ENCODE assay signal across 28 cellular contexts in the genomic region with DNA sequence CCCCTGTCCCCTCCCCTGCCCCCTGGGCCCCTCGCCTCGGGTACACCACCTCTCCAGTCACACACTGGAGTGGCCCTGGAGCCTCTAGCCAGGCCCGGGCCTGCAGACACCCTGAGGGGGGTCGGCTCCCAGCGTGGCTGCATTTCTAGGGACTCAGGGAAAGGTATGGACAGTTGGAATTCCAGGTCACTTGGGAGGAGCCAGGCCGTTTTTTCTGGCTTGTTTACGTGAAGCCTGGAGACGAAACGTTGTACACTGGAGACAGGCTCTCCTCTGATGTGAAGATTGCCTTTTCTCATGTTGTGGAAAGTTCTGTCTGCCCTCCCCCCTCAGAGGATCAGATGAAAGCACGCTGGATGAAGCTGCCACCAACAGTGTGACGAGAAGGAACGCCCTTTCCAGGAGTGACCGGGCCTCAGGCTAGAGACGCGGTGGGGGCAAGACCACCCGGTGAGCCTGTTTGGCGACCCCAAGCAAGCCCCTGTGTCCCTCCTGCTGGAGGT. TPM values are rescaled to one million over a fixed set of nuclear protein-coding genes. Genes with fewer than 3 reads are reported as not detected.
DNase-seq lines count a peak whose midpoint lies in the region; ATAC-seq and TF ChIP-seq lines count a peak whose summit lies in the region.
"Had no signal": no experiment of that assay in that cellular context is flagged by ENCODE, and none has a peak within 500 bp of the region (broad histone marks: within the 10 kb centered on the region; RNA-seq: fewer than 3 reads in every experiment).

No MANE protein-coding gene starts in this region.

- H3K27ac ChIP-seq in HL-60 (replicated peaks) (peak overlapping the region; percentile 97), osteoblast (ENCODE audit: low read depth, low read length) (no peak overlapping the region)
- H3K27ac ChIP-seq: adrenal gland, coronary artery, SJCRH30 had no signal

- no peak for ATAC-seq in HG03378 (IDR thresholded peaks at IDR 0.05; ENCODE audit: unreplicated experiment)
- ATAC-seq in GM21381 (IDR thresholded peaks at IDR 0.05; ENCODE audit: unreplicated experiment), result no peak
- ATAC-seq: left colon; naive thymus-derived CD8-positive, alpha-beta T cell had no signal

- H3K4me1 ChIP-seq in osteoblast (ENCODE audit: insufficient read depth, low read length), result peaks cover 3% of the 10 kb centered on the region

- H3K36me3 Mint-ChIP-seq in chondrocyte (ENCODE audit: low read depth), result peaks cover 3% of the 10 kb centered on the region

- TF ChIP-seq CTCF in HL-60 (IDR thresholded peaks at IDR 0.05; ENCODE audit: insufficient read depth, low read length), result no peak
- no peak for TF ChIP-seq CTCF in chondrocyte (IDR thresholded peaks at IDR 0.05)
- TF ChIP-seq CTCF in osteoblast (IDR thresholded peaks at IDR 0.05; ENCODE audit: extremely low read depth, low read depth, low read length), result no peak

- peaks cover 12% of the 10 kb centered on the region for H4K20me1 ChIP-seq in osteoblast (ENCODE audit: insufficient read depth, low read length)

- no peak overlapping the region for H3K4me3 ChIP-seq in HL-60 (replicated peaks; ENCODE audit: insufficient read depth, low read length)
- no peak overlapping the region for H3K4me3 ChIP-seq in osteoblast (ENCODE audit: insufficient read depth, low read length)
- H3K4me3 ChIP-seq: adrenal gland, coronary artery, SJCRH30, upper lobe of left lung had no signal

- H3K27me3 ChIP-seq in HL-60 (ENCODE audit: insufficient read depth, poor library complexity, severe bottlenecking) (no peaks in the 10 kb centered on the region), osteoblast (ENCODE audit: insufficient read depth, low read length) (no peaks in the 10 kb centered on the region)
- H3K27me3 ChIP-seq: adrenal gland, SJCRH30, upper lobe of left lung had no signal

- no peak for DNase-seq in HL-60 (ENCODE audit: low read depth in 1 of 2, low spot score in 1 of 2)
- peak; percentile 90 for DNase-seq in chondrocyte (ENCODE audit: low spot score)
- peak; percentile 56 for DNase-seq in retina
- DNase-seq in osteoblast (ENCODE audit: insufficient read length, low spot score, missing footprints), result no peak
- DNase-seq: activated B cell treated with CpG ODN at 0.5 μM for 24 hours; activated CD4-positive, alpha-beta T cell treated with anti-CD3 and anti-CD28 coated beads, Interleukin-2, amount 50 U/mL, for 48 hours; activated effector memory CD4-positive, alpha-beta T cell treated with anti-CD3 and anti-CD28 coated beads, Interleukin-2, amount 50 U/mL, for 16 hours; adrenal gland; DMS79; H9; head of caudate nucleus; KG1; left colon; mesendoderm; naive thymus-derived CD8-positive, alpha-beta T cell; NCI-H1092; NCI-H2029; NCI-H226; NCI-H774; SJCRH30; stimulated activated CD4-positive, alpha-beta T cell treated with anti-CD3 and anti-CD28 coated beads, Interleukin-4, amount 100 ng/mL, for 24 hours; T-helper 2 cell; upper lobe of left lung had no signal

- H3K4me1 Mint-ChIP-seq in chondrocyte (ENCODE audit: low read depth), result peaks cover 3% of the 10 kb centered on the region

- peaks cover 17% of the 10 kb centered on the region for H3K36me3 ChIP-seq in osteoblast (ENCODE audit: insufficient read depth, low read length)

- H3K27me3 Mint-ChIP-seq in chondrocyte (ENCODE audit: low read depth), result no peaks in the 10 kb centered on the region
- H3K27me3 Mint-ChIP-seq: activated B cell treated with CpG ODN at 0.5 μM for 24 hours; stimulated activated naive CD8-positive, alpha-beta T cell treated with anti-CD3 and anti-CD28 coated beads, Interleukin-15, Interleukin-2, amounts not matched to agents 100 ng/mL and 50 ng/mL, for 24 hours had no signal

- H3K9me3 Mint-ChIP-seq in chondrocyte (ENCODE audit: low read depth), result no peaks in the 10 kb centered on the region
- H3K9me3 Mint-ChIP-seq: activated B cell treated with CpG ODN at 0.5 μM for 24 hours; H9; naive thymus-derived CD8-positive, alpha-beta T cell; stimulated activated naive CD8-positive, alpha-beta T cell treated with anti-CD3 and anti-CD28 coated beads, Interleukin-15, Interleukin-2, amounts not matched to agents 100 ng/mL and 50 ng/mL, for 24 hours had no signal

- no peak overlapping the region for H2AFZ ChIP-seq in osteoblast (ENCODE audit: low read length)

- peaks cover under 1% of the 10 kb centered on the region for H3K79me2 ChIP-seq in osteoblast (ENCODE audit: insufficient read depth, low read length)

- no peak overlapping the region for H3K27ac Mint-ChIP-seq in chondrocyte (ENCODE audit: unreplicated experiment)
- H3K27ac Mint-ChIP-seq: activated B cell treated with CpG ODN at 0.5 μM for 24 hours; naive thymus-derived CD8-positive, alpha-beta T cell; stimulated activated naive CD8-positive, alpha-beta T cell treated with anti-CD3 and anti-CD28 coated beads, Interleukin-15, Interleukin-2, amounts not matched to agents 100 ng/mL and 50 ng/mL, for 24 hours had no signal

- no peak overlapping the region for H3K4me2 ChIP-seq in osteoblast (ENCODE audit: insufficient read depth, low read length)

- H3K9me3 ChIP-seq in osteoblast (ENCODE audit: low read depth, low read length), result no peaks in the 10 kb centered on the region
- H3K9me3 ChIP-seq: adrenal gland, SJCRH30, upper lobe of left lung had no signal

- H3K4me3 Mint-ChIP-seq in chondrocyte (ENCODE audit: unreplicated experiment), result no peak overlapping the region
- H3K4me3 Mint-ChIP-seq: activated B cell treated with CpG ODN at 0.5 μM for 24 hours; H9; naive thymus-derived CD8-positive, alpha-beta T cell; stimulated activated naive CD8-positive, alpha-beta T cell treated with anti-CD3 and anti-CD28 coated beads, Interleukin-15, Interleukin-2, amounts not matched to agents 100 ng/mL and 50 ng/mL, for 24 hours had no signal

RNA-seq across cellular contexts. Expression of a gene that starts 4.0 kb away (rescaled TPM):
- total RNA-seq in chondrocyte (not detected in 3 replicates), osteoblast (not detected in 2 replicates)
- total RNA-seq: activated B cell treated with CpG ODN at 0.5 μM for 24 hours; left colon; naive thymus-derived CD8-positive, alpha-beta T cell; pulmonary artery endothelial cell; SJCRH30; upper lobe of left lung had no signal

RNA-seq across cellular contexts. Expression of a gene that starts 5.7 kb away (rescaled TPM):
- 122 to 133 TPM (median 131 TPM) in 3 replicates for total RNA-seq in chondrocyte
- total RNA-seq in osteoblast, result 136 and 163 TPM in 2 replicates

RNA-seq across cellular contexts. Expression of a gene that starts 21.5 kb away (rescaled TPM):
- total RNA-seq in chondrocyte (958 to 1,257 TPM (median 1,012 TPM) in 3 replicates), osteoblast (1,119 and 1,240 TPM in 2 replicates)

RNA-seq across cellular contexts. Expression of a gene that starts 32.3 kb away (rescaled TPM):
- total RNA-seq in chondrocyte, result 452 to 481 TPM (median 476 TPM) in 3 replicates
- 120 and 133 TPM in 2 replicates for total RNA-seq in osteoblast

RNA-seq across cellular contexts. Expression of a gene that starts 34.9 kb away (rescaled TPM):
- not detected in 3 replicates for total RNA-seq in chondrocyte
- total RNA-seq in osteoblast, result under 0.01 TPM in 1 of 2 replicates, not detected in the other
- total RNA-seq: naive thymus-derived CD8-positive, alpha-beta T cell; pulmonary artery endothelial cell had no signal

Comparison
In these comparisons a context has a peak if more than half of its experiments do, and no peak if none do; other contexts are left out.
1. DNase-seq: peak in chondrocyte (single experiment) and retina (single experiment); none in HL-60 (0 of 2) and osteoblast (single experiment).